29 cellular contexts compared by ENCODE assay signal in the genomic region with DNA sequence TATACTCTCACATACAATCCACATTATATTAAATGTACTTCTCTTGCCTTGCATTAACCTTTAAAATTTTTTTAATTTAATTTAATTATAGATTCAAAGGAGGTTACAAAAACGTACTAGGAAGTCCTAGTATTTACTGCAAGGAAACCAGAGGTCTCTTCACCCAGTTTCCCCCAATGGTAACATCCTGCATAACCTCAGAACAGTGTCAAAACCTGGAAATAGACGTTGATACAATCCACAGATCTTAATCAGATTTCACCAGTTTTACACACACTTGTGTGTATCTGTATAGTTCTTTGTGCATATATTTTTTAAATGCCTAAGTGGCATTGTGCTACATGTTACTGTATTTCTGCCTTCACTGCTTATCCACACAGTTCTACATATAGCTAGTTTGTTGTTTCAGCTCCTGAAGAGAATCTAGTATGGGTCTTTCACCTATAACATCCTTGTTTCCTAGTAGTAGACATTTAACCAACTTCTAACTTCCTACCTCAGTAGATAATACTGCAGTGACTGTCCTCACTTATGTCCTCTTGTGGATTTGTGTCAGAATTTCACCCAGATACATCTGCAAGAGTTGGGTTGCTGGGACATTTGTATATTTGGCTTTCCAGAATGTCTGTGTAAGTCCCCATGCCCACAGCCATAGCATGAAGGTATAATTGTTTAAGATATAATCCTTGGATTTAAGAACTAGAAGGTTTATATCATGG.
DNase-seq lines count a peak whose midpoint lies in the region; ATAC-seq, FAIRE-seq and TF ChIP-seq lines count a peak whose summit lies in the region.
"Had no signal": no experiment of that assay in that cellular context is flagged by ENCODE, and none has a peak within 500 bp of the region (broad histone marks: within the 10 kb centered on the region; RNA-seq: fewer than 3 reads in every experiment).

No MANE protein-coding gene starts in this region.

- intact Hi-C loops in CD14-positive monocyte (cut with micrococcal nuclease): no loop called here

- in situ Hi-C loops in GM13977 (cut with MboI; ENCODE audit: low pct_unique_long_range_greater_than_20kb, low sequenced_read_pairs, unreplicated experiment): no loop called here

- no peaks in the 10 kb centered on the region for H3K9me1 ChIP-seq in keratinocyte (ENCODE audit: control insufficient read depth, extremely low read depth, insufficient read depth, low read length)

- H3K4me3 ChIP-seq in keratinocyte (ENCODE audit: control insufficient read depth in 2 of 3, extremely low read depth in 1 of 3, insufficient read depth in 2 of 3, low read depth in 1 of 3, low read length in 3 of 3) (no peak overlapping the region), SJCRH30 (no peak overlapping the region)
- H3K4me3 ChIP-seq: colonic mucosa, esophagus muscularis mucosa, ovary, suprapubic skin had no signal

- H3K36me3 ChIP-seq in keratinocyte (ENCODE audit: control insufficient read depth in 2 of 2, extremely low read depth in 1 of 2, insufficient read depth in 2 of 2, low read length in 2 of 2) (peaks cover 12 to 30% of the 10 kb centered on the region in 2 experiments), SJCRH30 (peaks cover 53% of the 10 kb centered on the region)
- H3K36me3 ChIP-seq: ovary had no signal

- H2AFZ ChIP-seq in keratinocyte (ENCODE audit: control insufficient read depth, low read length): no peak overlapping the region

- no peak overlapping the region for H3K9ac ChIP-seq in keratinocyte (ENCODE audit: control insufficient read depth, extremely low read depth, insufficient read depth, low read length)

- no peak overlapping the region for H3K4me2 ChIP-seq in keratinocyte (ENCODE audit: control insufficient read depth, extremely low read depth, insufficient read depth, low read depth, low read length)

- DNase-seq in activated T-cell treated with anti-CD3 and anti-CD28 coated beads, Interleukin-2, amount 50 U/mL, for 72 hours: no peak
- DNase-seq in activated T-cell treated with anti-CD3 and anti-CD28 coated beads for 4 hours: no peak
- no peak for DNase-seq in GM13977 (ENCODE audit: low spot score)
- no peak for DNase-seq in T-helper 2 cell treated with Interferon-gamma antibody and Interleukin-4, amounts not matched to agents 5 μg/mL and 100 μg/mL, for 36 hours (ENCODE audit: low spot score)
- no peak for DNase-seq in keratinocyte (ENCODE audit: low read depth, low spot score)
- DNase-seq in activated CD4-positive, CD25-positive, alpha-beta regulatory T cell treated with anti-CD3 and anti-CD28 coated beads, Interleukin-2, amount 50 U/mL, for 72 hours: no peak
- DNase-seq in SJCRH30: no peak
- no peak for DNase-seq in CD14-positive monocyte (ENCODE audit: low spot score)
- DNase-seq: amygdala, Caco-2, colonic mucosa, DMS79, foreskin melanocyte, GF-D8, HCEC 1CT, hippocampal formation, immature natural killer cell, midbrain, NCI-H2029 treated with DMSO at 0.1 percent for 48 hours, NCI-H226, nephron progenitor cell, ovary, retina had no signal

- no peak overlapping the region for H3K27ac ChIP-seq in keratinocyte (ENCODE audit: control insufficient read depth, insufficient read depth, low read length)
- H3K27ac ChIP-seq in SJCRH30: no peak overlapping the region
- H3K27ac ChIP-seq: colonic mucosa, esophagus muscularis mucosa, ovary, suprapubic skin had no signal

- H4K20me1 ChIP-seq in keratinocyte (ENCODE audit: control insufficient read depth, extremely low read depth, insufficient read depth, low read length): no peaks in the 10 kb centered on the region

- H3K79me2 ChIP-seq in keratinocyte (ENCODE audit: control insufficient read depth, insufficient read depth, low read length): no peaks in the 10 kb centered on the region

- peaks cover 0 to 2% of the 10 kb centered on the region in 2 donors for H3K9me3 Mint-ChIP-seq in activated T-cell treated with anti-CD3 and anti-CD28 coated beads, Interleukin-2, amount 50 U/mL, for 72 hours
- H3K9me3 Mint-ChIP-seq in T-helper 2 cell treated with Interferon-gamma antibody and Interleukin-4, amounts not matched to agents 5 μg/mL and 100 μg/mL, for 36 hours: peaks cover 4% of the 10 kb centered on the region
- no peaks in the 10 kb centered on the region for H3K9me3 Mint-ChIP-seq in CD14-positive monocyte
- H3K9me3 Mint-ChIP-seq: immature natural killer cell, nephron progenitor cell had no signal

- H3K4me1 ChIP-seq in keratinocyte (ENCODE audit: control insufficient read depth, extremely low read depth, insufficient read depth, low read length) (peaks cover 10% of the 10 kb centered on the region), SJCRH30 (no peaks in the 10 kb centered on the region)
- H3K4me1 ChIP-seq: Caco-2, colonic mucosa, esophagus muscularis mucosa had no signal

- H3K27me3 Mint-ChIP-seq in activated T-cell treated with anti-CD3 and anti-CD28 coated beads, Interleukin-2, amount 50 U/mL, for 72 hours (ENCODE audit: low read depth): no peaks in the 10 kb centered on the region
- H3K27me3 Mint-ChIP-seq in T-helper 2 cell treated with Interferon-gamma antibody and Interleukin-4, amounts not matched to agents 5 μg/mL and 100 μg/mL, for 36 hours (ENCODE audit: low read depth): no peaks in the 10 kb centered on the region
- H3K27me3 Mint-ChIP-seq in CD14-positive monocyte (ENCODE audit: low read depth in 3 of 3): no peaks in the 10 kb centered on the region
- H3K27me3 Mint-ChIP-seq: B cell had no signal

- H3K9me3 ChIP-seq in keratinocyte (ENCODE audit: control insufficient read depth, low read depth, low read length): no peaks in the 10 kb centered on the region
- H3K9me3 ChIP-seq in SJCRH30 (replicated peaks): no peaks in the 10 kb centered on the region
- H3K9me3 ChIP-seq: Caco-2, colonic mucosa, esophagus muscularis mucosa, ovary, suprapubic skin had no signal

- dilution Hi-C loops in keratinocyte (cut with MboI; ENCODE audit: extremely low pct_ligation_motif_present, low sequenced_read_pairs): no loop called here

- peaks cover 54% of the 10 kb centered on the region for H3K4me1 Mint-ChIP-seq in activated T-cell treated with anti-CD3 and anti-CD28 coated beads, Interleukin-2, amount 50 U/mL, for 72 hours (ENCODE audit: low read depth)
- H3K4me1 Mint-ChIP-seq in T-helper 2 cell treated with Interferon-gamma antibody and Interleukin-4, amounts not matched to agents 5 μg/mL and 100 μg/mL, for 36 hours (ENCODE audit: low read depth): peaks cover 53% of the 10 kb centered on the region
- H3K4me1 Mint-ChIP-seq in CD14-positive monocyte: no peaks in the 10 kb centered on the region

- ATAC-seq in activated T-cell treated with anti-CD3 and anti-CD28 coated beads, Interleukin-2, amount 50 U/mL, for 72 hours (replicated peaks in 1 of 2): no peak
- ATAC-seq: activated CD4-positive, CD25-positive, alpha-beta regulatory T cell treated with anti-CD3 and anti-CD28 coated beads, Interleukin-2, amount 50 U/mL, for 24 hours; left lobe of liver had no signal

- peak; percentile 17 for FAIRE-seq in keratinocyte (lab: Jason Lieb, UNC)
- FAIRE-seq: bronchial epithelial cell had no signal

- H3K27me3 ChIP-seq in keratinocyte (ENCODE audit: control insufficient read depth, extremely low read depth, insufficient read depth, low read length) (no peaks in the 10 kb centered on the region), SJCRH30 (no peaks in the 10 kb centered on the region)
- H3K27me3 ChIP-seq: colonic mucosa, esophagus muscularis mucosa, ovary, suprapubic skin had no signal

- H3K27ac Mint-ChIP-seq in activated T-cell treated with anti-CD3 and anti-CD28 coated beads, Interleukin-2, amount 50 U/mL, for 72 hours: peak overlapping the region; percentile 9
- peak overlapping the region; percentile 31 for H3K27ac Mint-ChIP-seq in T-helper 2 cell treated with Interferon-gamma antibody and Interleukin-4, amounts not matched to agents 5 μg/mL and 100 μg/mL, for 36 hours
- no peak overlapping the region for H3K27ac Mint-ChIP-seq in CD14-positive monocyte
- H3K27ac Mint-ChIP-seq: B cell, nephron progenitor cell had no signal

- no peak overlapping the region for H3K4me3 Mint-ChIP-seq in activated T-cell treated with anti-CD3 and anti-CD28 coated beads, Interleukin-2, amount 50 U/mL, for 72 hours
- H3K4me3 Mint-ChIP-seq in T-helper 2 cell treated with Interferon-gamma antibody and Interleukin-4, amounts not matched to agents 5 μg/mL and 100 μg/mL, for 36 hours: peak overlapping the region; percentile 29
- H3K4me3 Mint-ChIP-seq in CD14-positive monocyte: no peak overlapping the region
- H3K4me3 Mint-ChIP-seq: B cell, immature natural killer cell, nephron progenitor cell had no signal

- TF ChIP-seq CTCF in GM13977 (IDR thresholded peaks at IDR 0.05; ENCODE audit: extremely low read depth, insufficient read depth, missing control alignments) (peak; percentile 16), keratinocyte (optimal IDR thresholded peaks at IDR 0.05 in 1 of 3, IDR thresholded peaks at IDR 0.05 in 1 of 3, conservative IDR thresholded peaks at IDR 0.05 in 1 of 3; ENCODE audit: extremely low read depth in 1 of 3, insufficient read depth in 2 of 3, low read length in 3 of 3) (no peak), CD14-positive monocyte (IDR thresholded peaks at IDR 0.05) (no peak)

- peaks cover 16 to 68% of the 10 kb centered on the region in 2 donors for H3K36me3 Mint-ChIP-seq in activated T-cell treated with anti-CD3 and anti-CD28 coated beads, Interleukin-2, amount 50 U/mL, for 72 hours (ENCODE audit: insufficient read depth in 2 of 2)
- peaks cover 85% of the 10 kb centered on the region for H3K36me3 Mint-ChIP-seq in T-helper 2 cell treated with Interferon-gamma antibody and Interleukin-4, amounts not matched to agents 5 μg/mL and 100 μg/mL, for 36 hours (ENCODE audit: low read depth)
- peaks cover 80% of the 10 kb centered on the region in 2 donors for H3K36me3 Mint-ChIP-seq in CD14-positive monocyte

Comparison
In these comparisons a context has a peak if more than half of its experiments do, and no peak if none do; other contexts are left out.
1. H3K27ac Mint-ChIP-seq: peak in activated T-cell treated with anti-CD3 and anti-CD28 coated beads, Interleukin-2, amount 50 U/mL, for 72 hours (single experiment) and T-helper 2 cell treated with Interferon-gamma antibody and Interleukin-4, amounts not matched to agents 5 μg/mL and 100 μg/mL, for 36 hours (single experiment); none in CD14-positive monocyte (0 of 7).